Comparison of ENCODE assay signal across 20 cellular contexts in genomic region chr3:85159376-85159775, GRCh38.
"Had no signal": no experiment of that assay in that cellular context is flagged by ENCODE, and none has a peak within 500 bp of the region (broad histone marks: within the 10 kb centered on the region; RNA-seq: fewer than 3 reads in every experiment).

No MANE protein-coding gene starts in this region.

- H3K4me1 ChIP-seq: ascending aorta, heart right ventricle, lower lobe of right lung, right lobe of liver, thyroid gland had no signal

- ATAC-seq: activated CD8-positive, alpha-beta T cell treated with anti-CD3 and anti-CD28 coated beads, Interleukin-2, amount 10 ng/mL, durations not matched to agents 7 days and 5 days; activated naive CD4-positive, alpha-beta T cell treated with anti-CD3 and anti-CD28 coated beads, Interleukin-2, amount 50 U/mL, for 72 hours; activated T-helper 17 cell treated with anti-CD3 and anti-CD28 coated beads, Interleukin-2, amount 50 U/mL, for 72 hours; heart right ventricle; left lobe of liver; lower lobe of right lung; naive thymus-derived CD4-positive, alpha-beta T cell; right lobe of liver had no signal

- DNase-seq: activated CD4-positive, alpha-beta T cell treated with anti-CD3 and anti-CD28 coated beads, Interleukin-2, amount 10 ng/mL, durations not matched to agents 24 days and 14 days; activated CD8-positive, alpha-beta T cell treated with anti-CD3 and anti-CD28 coated beads, Interleukin-2, amount 10 ng/mL, durations not matched to agents 7 days and 5 days; cortex of kidney; heart right ventricle; kidney; lower lobe of right lung; naive thymus-derived CD4-positive, alpha-beta T cell; occipital lobe; posterior cingulate gyrus; right lobe of liver; stimulated activated CD4-positive, alpha-beta T cell treated with anti-CD3 and anti-CD28 coated beads, Interleukin-1b, Interleukin-23, amount 100 ng/mL, for 48 hours; substantia nigra; T-helper 1 cell; T1000; thyroid gland had no signal

- H3K4me3 ChIP-seq: ascending aorta, heart right ventricle, lower lobe of right lung, right lobe of liver, skin epidermis, thyroid gland had no signal

- H3K9me3 ChIP-seq: ascending aorta, lower lobe of right lung, right lobe of liver, thyroid gland had no signal

- H3K27ac ChIP-seq: ascending aorta, heart right ventricle, lower lobe of right lung, right lobe of liver, skin epidermis, thyroid gland had no signal

- H3K36me3 ChIP-seq: ascending aorta, heart right ventricle, lower lobe of right lung, right lobe of liver, thyroid gland had no signal

- H3K27me3 ChIP-seq: ascending aorta, heart right ventricle, thyroid gland had no signal

- FAIRE-seq: kidney had no signal
